10 cellular contexts compared by ENCODE assay signal in the genomic region with DNA sequence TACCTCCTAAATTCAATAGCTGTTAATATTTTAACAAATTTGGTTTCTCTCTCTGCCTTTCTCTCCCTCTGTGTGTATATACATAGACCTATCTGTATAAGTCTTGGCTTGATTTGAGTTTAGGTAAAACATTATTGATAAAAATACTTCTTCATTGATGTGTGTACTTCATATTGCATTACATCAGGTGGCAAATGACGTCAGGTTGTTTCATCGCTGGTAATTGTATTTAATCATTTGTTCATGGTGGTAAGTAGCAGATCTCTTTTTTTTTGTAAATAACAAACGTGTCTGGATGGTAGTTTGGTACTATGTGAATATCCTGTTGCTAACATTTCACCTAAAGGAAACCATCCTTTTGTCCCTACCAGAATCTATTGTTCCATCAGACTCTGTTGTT.
"Had no signal": no experiment of that assay in that cellular context is flagged by ENCODE, and none has a peak within 500 bp of the region (broad histone marks: within the 10 kb centered on the region; RNA-seq: fewer than 3 reads in every experiment).

No MANE protein-coding gene starts in this region.

- FAIRE-seq: H1, H54, HTR-8/SVneo had no signal

- H3K9me3 Mint-ChIP-seq: HFFc6 had no signal

- H3K4me1 ChIP-seq: HAP-1 had no signal

- H3K36me3 ChIP-seq: HAP-1 had no signal

- H3K27ac ChIP-seq: KMS-11 had no signal

- H2AFZ ChIP-seq: GM23338 had no signal

- H3K4me3 Mint-ChIP-seq: GM23338, HFFc6, IgD-negative memory B cell had no signal

- ATAC-seq: GM23338, HCT116 had no signal

- H3K4me3 ChIP-seq: GM23338, HAP-1 had no signal

- H3K9me3 ChIP-seq: HAP-1 had no signal

- H3K9ac ChIP-seq: KMS-11 had no signal

- H3K4me2 ChIP-seq: GM23338, KMS-11 had no signal

- DNase-seq: HFFc6, KBM-7 had no signal

- H3K27me3 Mint-ChIP-seq: IgD-negative memory B cell had no signal

- H3K27ac Mint-ChIP-seq: GM23338, HFFc6, IgD-negative memory B cell had no signal
